In the genomic region with DNA sequence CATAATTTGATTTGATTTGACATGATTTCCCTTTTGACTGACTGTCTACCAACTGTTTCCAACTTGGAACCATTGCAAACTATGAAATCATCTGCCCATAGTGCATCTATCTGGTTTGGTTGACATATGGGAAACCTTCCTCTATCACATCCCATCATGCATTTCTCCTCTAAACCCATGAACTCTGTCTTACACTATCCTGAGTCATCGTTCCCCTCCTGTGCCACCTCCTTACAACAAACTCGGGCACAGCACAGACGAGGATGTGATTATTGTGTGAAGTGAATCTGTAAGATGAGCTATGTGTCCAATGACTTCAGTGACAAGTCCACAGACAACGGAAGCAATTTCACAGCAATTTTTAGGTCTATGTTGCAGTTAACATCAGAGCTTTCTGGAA, we compare ENCODE assay signal across 15 cellular contexts.
"Had no signal": no experiment of that assay in that cellular context is flagged by ENCODE, and none has a peak within 500 bp of the region (broad histone marks: within the 10 kb centered on the region; RNA-seq: fewer than 3 reads in every experiment).

No MANE protein-coding gene starts in this region.

- DNase-seq: activated B cell treated with CpG ODN at 0.5 μM for 24 hours; activated CD4-positive, alpha-beta T cell treated with anti-CD3 and anti-CD28 coated beads, Interleukin-2, amount 10 ng/mL, durations not matched to agents 24 days and 14 days; activated naive CD4-positive, alpha-beta T cell treated with anti-CD3 and anti-CD28 coated beads for 36 hours; activated T-cell treated with anti-CD3 and anti-CD28 coated beads for 4 hours; caudate nucleus; cortex of kidney; effector CD8-positive, alpha-beta T cell; hippocampal formation; lower lobe of right lung; midbrain; naive thymus-derived CD4-positive, alpha-beta T cell; transverse colon had no signal

- H3K27me3 ChIP-seq: right atrium auricular region, transverse colon had no signal

- H3K4me1 Mint-ChIP-seq: activated B cell treated with CpG ODN at 0.5 μM for 24 hours; activated CD4-positive, alpha-beta T cell treated with anti-CD3 and anti-CD28 coated beads, Interleukin-2, amount 10 ng/mL, durations not matched to agents 24 days and 14 days; activated T-helper 17 cell treated with anti-CD3 and anti-CD28 coated beads, Interleukin-2, amount 50 U/mL, for 72 hours; stimulated activated effector memory CD8-positive, alpha-beta T cell treated with anti-CD3 and anti-CD28 coated beads, Interleukin-12 subunit alpha, Interleukin-12 subunit beta, amount 100 ng/mL, for 72 hours had no signal

- H3K9me3 ChIP-seq: lower lobe of right lung, right atrium auricular region, transverse colon had no signal

- H3K4me1 ChIP-seq: lower lobe of right lung, right atrium auricular region, transverse colon had no signal

- H3K27me3 Mint-ChIP-seq: activated B cell treated with CpG ODN at 0.5 μM for 24 hours; activated CD4-positive, alpha-beta T cell treated with anti-CD3 and anti-CD28 coated beads, Interleukin-2, amount 10 ng/mL, durations not matched to agents 24 days and 14 days; naive thymus-derived CD4-positive, alpha-beta T cell had no signal

- H3K27ac Mint-ChIP-seq: activated B cell treated with CpG ODN at 0.5 μM for 24 hours; activated CD4-positive, alpha-beta T cell treated with anti-CD3 and anti-CD28 coated beads, Interleukin-2, amount 10 ng/mL, durations not matched to agents 24 days and 14 days; activated naive CD4-positive, alpha-beta T cell treated with anti-CD3 and anti-CD28 coated beads for 36 hours; activated T-helper 17 cell treated with anti-CD3 and anti-CD28 coated beads, Interleukin-2, amount 50 U/mL, for 72 hours; naive thymus-derived CD4-positive, alpha-beta T cell; stimulated activated effector memory CD8-positive, alpha-beta T cell treated with anti-CD3 and anti-CD28 coated beads, Interleukin-12 subunit alpha, Interleukin-12 subunit beta, amount 100 ng/mL, for 72 hours had no signal

- H3K4me3 Mint-ChIP-seq: activated B cell treated with CpG ODN at 0.5 μM for 24 hours; activated CD4-positive, alpha-beta T cell treated with anti-CD3 and anti-CD28 coated beads, Interleukin-2, amount 10 ng/mL, durations not matched to agents 24 days and 14 days; activated naive CD4-positive, alpha-beta T cell treated with anti-CD3 and anti-CD28 coated beads for 36 hours; activated T-helper 17 cell treated with anti-CD3 and anti-CD28 coated beads, Interleukin-2, amount 50 U/mL, for 72 hours; naive thymus-derived CD4-positive, alpha-beta T cell; stimulated activated effector memory CD8-positive, alpha-beta T cell treated with anti-CD3 and anti-CD28 coated beads, Interleukin-12 subunit alpha, Interleukin-12 subunit beta, amount 100 ng/mL, for 72 hours had no signal

- H3K9me3 Mint-ChIP-seq: activated naive CD4-positive, alpha-beta T cell treated with anti-CD3 and anti-CD28 coated beads for 36 hours had no signal

- H3K4me3 ChIP-seq: lower lobe of right lung, right atrium auricular region, transverse colon had no signal

- H3K36me3 ChIP-seq: lower lobe of right lung, right atrium auricular region, transverse colon had no signal

- H3K36me3 Mint-ChIP-seq: naive thymus-derived CD4-positive, alpha-beta T cell; stimulated activated effector memory CD8-positive, alpha-beta T cell treated with anti-CD3 and anti-CD28 coated beads, Interleukin-12 subunit alpha, Interleukin-12 subunit beta, amount 100 ng/mL, for 72 hours had no signal

- ATAC-seq: activated T-helper 17 cell treated with anti-CD3 and anti-CD28 coated beads, Interleukin-2, amount 50 U/mL, for 72 hours; lower lobe of right lung; naive thymus-derived CD4-positive, alpha-beta T cell; stimulated activated effector memory CD8-positive, alpha-beta T cell treated with anti-CD3 and anti-CD28 coated beads, Interleukin-12 subunit alpha, Interleukin-12 subunit beta, amount 100 ng/mL, for 72 hours had no signal

- H3K27ac ChIP-seq: lower lobe of right lung, right atrium auricular region, transverse colon had no signal
